In genomic region chr1:25903986-25904385, GRCh38 we compare ENCODE assay signal across 2 cellular contexts.
TF ChIP-seq lines count a peak whose summit lies in the region.

No MANE protein-coding gene starts in this region.

TF ChIP-seq in SK-N-SH, 30 proteins besides CTCF, POLR2A, EP300 and RAD21 (continued from another document):
- TF ChIP-seq USF2 (IDR thresholded peaks at IDR 0.05; ENCODE audit: borderline replicate concordance, low read depth, low read length) (no peak), YY1 (IDR thresholded peaks at IDR 0.05; ENCODE audit: low read depth) (no peak)

TF ChIP-seq in SK-N-SH treated with all-trans-retinoic acid at 6 μM for 48 hours, 23 proteins besides CTCF, POLR2A, EP300 and RAD21 (continued from another document):
- TF ChIP-seq TSHZ2 (CRISPR knock-in tag; IDR thresholded peaks at IDR 0.05) = no peak
- TF ChIP-seq ZFP3 (CRISPR knock-in tag; IDR thresholded peaks at IDR 0.05) = no peak
- TF ChIP-seq BACH2 (CRISPR knock-in tag; IDR thresholded peaks at IDR 0.05; ENCODE audit: borderline replicate concordance) = no peak
- no peak for TF ChIP-seq TCF4 (CRISPR knock-in tag; IDR thresholded peaks at IDR 0.05; ENCODE audit: borderline replicate concordance)
- TF ChIP-seq ZNF8 (CRISPR knock-in tag; IDR thresholded peaks at IDR 0.05) = no peak
- no peak for TF ChIP-seq RARB (CRISPR knock-in tag; IDR thresholded peaks at IDR 0.05)
- no peak for TF ChIP-seq PATZ1 (CRISPR knock-in tag; IDR thresholded peaks at IDR 0.05; ENCODE audit: borderline replicate concordance)
